In the genomic region with DNA sequence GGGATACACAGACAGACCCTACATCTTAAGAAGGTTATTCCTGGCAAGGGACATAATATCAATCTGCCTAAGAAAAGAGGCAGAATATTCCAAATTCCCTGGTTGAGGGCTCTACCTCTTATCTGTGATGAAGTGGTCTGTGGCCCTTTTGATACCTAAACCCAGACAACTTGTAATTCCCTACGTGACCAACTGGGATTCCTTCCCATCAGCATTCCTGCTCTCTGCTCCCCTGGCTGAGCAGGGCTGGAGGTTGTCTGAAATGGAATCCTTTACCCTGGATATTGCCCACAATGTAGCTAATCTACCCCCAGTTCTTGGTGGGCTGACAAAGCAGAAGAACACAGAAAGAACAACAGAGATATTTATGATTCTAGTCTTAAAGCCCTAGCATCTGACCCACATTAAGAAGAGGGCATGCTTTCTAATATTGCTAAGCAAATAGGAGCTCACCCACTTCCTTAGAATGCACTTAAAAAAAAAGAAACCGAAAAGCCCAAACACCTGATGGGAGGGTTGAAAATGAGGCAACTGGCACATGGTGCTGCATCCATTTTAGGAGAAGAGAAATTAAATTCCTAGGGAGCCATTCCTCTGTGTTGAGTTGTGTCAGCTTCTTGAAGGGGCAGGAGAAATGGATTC, we compare ENCODE assay signal across 1 cellular context.
TF ChIP-seq lines count a peak whose summit lies in the region.

No MANE protein-coding gene starts in this region.

TF ChIP-seq in IMR-90, 13 proteins besides CTCF, POLR2A, EP300 and RAD21:
- TF ChIP-seq SMC3 (IDR thresholded peaks at IDR 0.05; ENCODE audit: low read depth, low read length) (no peak), FOS (IDR thresholded peaks at IDR 0.05; ENCODE audit: low read depth, low read length) (no peak), CHD1 (IDR thresholded peaks at IDR 0.05; ENCODE audit: low read depth, low read length) (no peak), RFX5 (IDR thresholded peaks at IDR 0.05; ENCODE audit: low read depth, low read length) (no peak), NFE2L2 (IDR thresholded peaks at IDR 0.05; ENCODE audit: low read depth, low read length) (no peak), MAZ (IDR thresholded peaks at IDR 0.05; ENCODE audit: borderline replicate concordance, low read depth, low read length) (no peak), BHLHE40 (IDR thresholded peaks at IDR 0.05; ENCODE audit: low read depth, low read length) (no peak), MAFK (IDR thresholded peaks at IDR 0.05; ENCODE audit: low read depth, low read length) (no peak), MXI1 (IDR thresholded peaks at IDR 0.05; ENCODE audit: borderline replicate concordance, low read depth, low read length) (no peak), RCOR1 (IDR thresholded peaks at IDR 0.05; ENCODE audit: insufficient replicate concordance, low read length) (no peak), CEBPB (IDR thresholded peaks at IDR 0.05; ENCODE audit: low read depth, low read length) (no peak)
- TF ChIP-seq, protein P1, sequence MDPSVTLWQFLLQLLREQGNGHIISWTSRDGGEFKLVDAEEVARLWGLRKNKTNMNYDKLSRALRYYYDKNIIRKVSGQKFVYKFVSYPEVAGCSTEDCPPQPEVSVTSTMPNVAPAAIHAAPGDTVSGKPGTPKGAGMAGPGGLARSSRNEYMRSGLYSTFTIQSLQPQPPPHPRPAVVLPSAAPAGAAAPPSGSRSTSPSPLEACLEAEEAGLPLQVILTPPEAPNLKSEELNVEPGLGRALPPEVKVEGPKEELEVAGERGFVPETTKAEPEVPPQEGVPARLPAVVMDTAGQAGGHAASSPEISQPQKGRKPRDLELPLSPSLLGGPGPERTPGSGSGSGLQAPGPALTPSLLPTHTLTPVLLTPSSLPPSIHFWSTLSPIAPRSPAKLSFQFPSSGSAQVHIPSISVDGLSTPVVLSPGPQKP (IDR thresholded peaks at IDR 0.05; ENCODE audit: borderline replicate concordance, low read depth, low read length) = no peak
- TF ChIP-seq, protein P2, sequence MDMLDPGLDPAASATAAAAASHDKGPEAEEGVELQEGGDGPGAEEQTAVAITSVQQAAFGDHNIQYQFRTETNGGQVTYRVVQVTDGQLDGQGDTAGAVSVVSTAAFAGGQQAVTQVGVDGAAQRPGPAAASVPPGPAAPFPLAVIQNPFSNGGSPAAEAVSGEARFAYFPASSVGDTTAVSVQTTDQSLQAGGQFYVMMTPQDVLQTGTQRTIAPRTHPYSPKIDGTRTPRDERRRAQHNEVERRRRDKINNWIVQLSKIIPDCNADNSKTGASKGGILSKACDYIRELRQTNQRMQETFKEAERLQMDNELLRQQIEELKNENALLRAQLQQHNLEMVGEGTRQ (IDR thresholded peaks at IDR 0.05; ENCODE audit: low read depth, low read length) = no peak
